8 cellular contexts compared by ENCODE assay signal in genomic region chr1:108214641-108215465, GRCh38. TPM values are rescaled to one million over a fixed set of nuclear protein-coding genes. Genes with fewer than 3 reads are reported as not detected.
DNase-seq lines count a peak whose midpoint lies in the region; ATAC-seq and TF ChIP-seq lines count a peak whose summit lies in the region.
"Not testable (repeated sequence)": the region's sequence is repeated elsewhere in the genome, so short reads cannot be mapped to it uniquely, and the experiment has no call there.

No MANE protein-coding gene starts in this region.

- DNase-seq in ELR (ENCODE audit: low read depth), result peak; percentile 57
- peak; percentile 55 for DNase-seq in GM23338 (ENCODE audit: low spot score)
- DNase-seq in adipocyte (ENCODE audit: low read depth), result peak; percentile 61
- DNase-seq in fibroblast of lung (ENCODE audit: low read depth in 2 of 2), result peak in 1 of 2 donors; percentile 23
- DNase-seq in midbrain (lab: John Stamatoyannopoulos, UW), result peak; percentile 12
- DNase-seq in upper lobe of right lung, result not testable (repeated sequence)

- intact Hi-C loops in upper lobe of right lung (cut with DNase I), result not testable (repeated sequence)

- not testable (repeated sequence) for H3K4me1 ChIP-seq in GM23338 (ENCODE audit: insufficient read depth); OCI-LY1 (ENCODE audit: insufficient read depth, low read length, severe bottlenecking); adipocyte (ENCODE audit: control insufficient read depth, insufficient read depth, low read length); fibroblast of lung (ENCODE audit: control insufficient read depth, extremely low read depth, insufficient read depth, low read length); upper lobe of right lung
- H3K4me1 ChIP-seq in Loucy (ENCODE audit: insufficient read depth, low read length, poor library complexity, severe bottlenecking), result peaks cover 12% of the 10 kb centered on the region

- H3K4me3 Mint-ChIP-seq in GM23338, result not testable (repeated sequence)

- H3K36me3 ChIP-seq in GM23338 (ENCODE audit: insufficient read depth); Loucy (ENCODE audit: insufficient read depth, low read length); OCI-LY1 (ENCODE audit: insufficient read depth, low read length); adipocyte (ENCODE audit: control insufficient read depth, insufficient read depth, low read length, severe bottlenecking); fibroblast of lung (ENCODE audit: control insufficient read depth, insufficient read depth, low read length); upper lobe of right lung: not testable (repeated sequence)

- not testable (repeated sequence) for H3K27ac ChIP-seq in GM23338 (ENCODE audit: low read depth); OCI-LY1 (ENCODE audit: low read depth, low read length, poor library complexity, severe bottlenecking); fibroblast of lung (ENCODE audit: insufficient read depth, low read length); upper lobe of right lung

- H3K79me2 ChIP-seq in GM23338 (replicated peaks; ENCODE audit: insufficient read depth); Loucy (ENCODE audit: insufficient read depth, low read length); OCI-LY1 (ENCODE audit: insufficient read depth, low read length); fibroblast of lung (ENCODE audit: control insufficient read depth, insufficient read depth, low read length): not testable (repeated sequence)

- not testable (repeated sequence) for H3K27ac Mint-ChIP-seq in GM23338

- not testable (repeated sequence) for H3K9me3 Mint-ChIP-seq in GM23338

- not testable (repeated sequence) for H2AFZ ChIP-seq in GM23338; Loucy (ENCODE audit: low read length); OCI-LY1 (ENCODE audit: low read length); fibroblast of lung (ENCODE audit: low read length)

- H4K20me1 ChIP-seq in GM23338 (replicated peaks; ENCODE audit: insufficient read depth); Loucy (ENCODE audit: insufficient read depth, low read length, poor library complexity, severe bottlenecking); OCI-LY1 (ENCODE audit: insufficient read depth, low read length); fibroblast of lung (ENCODE audit: control insufficient read depth, extremely low read depth, insufficient read depth, low read length): not testable (repeated sequence)

- H3K9me3 ChIP-seq in Loucy (ENCODE audit: insufficient read depth, low read depth, low read length); OCI-LY1 (ENCODE audit: low read length); adipocyte (ENCODE audit: control insufficient read depth, low read length); fibroblast of lung (ENCODE audit: control insufficient read depth, insufficient read depth, low read depth, low read length); upper lobe of right lung: not testable (repeated sequence)

- not testable (repeated sequence) for H3K27me3 ChIP-seq in GM23338 (ENCODE audit: insufficient read depth); Loucy (ENCODE audit: insufficient read depth, low read length, poor library complexity, severe bottlenecking); OCI-LY1 (ENCODE audit: insufficient read depth, low read length); adipocyte (replicated peaks; ENCODE audit: control insufficient read depth, insufficient read depth, low read length); upper lobe of right lung
- H3K27me3 ChIP-seq in fibroblast of lung (ENCODE audit: control insufficient read depth, insufficient read depth, low read length), result peaks cover 13% of the 10 kb centered on the region

- not testable (repeated sequence) for H3K9me2 ChIP-seq in GM23338 (ENCODE audit: insufficient read depth); Loucy (replicated peaks; ENCODE audit: low read depth, low read length); OCI-LY1 (ENCODE audit: low read depth, low read length)

- not testable (repeated sequence) for ATAC-seq in GM23338
- peak; percentile 79 for ATAC-seq in upper lobe of right lung

- H3K4me2 ChIP-seq in GM23338; Loucy (ENCODE audit: low read depth, low read length, poor library complexity, severe bottlenecking); OCI-LY1 (ENCODE audit: low read length); fibroblast of lung (ENCODE audit: extremely low read depth, insufficient read depth, low read length): not testable (repeated sequence)

- H3K27me3 Mint-ChIP-seq in GM23338 (ENCODE audit: insufficient read depth, low read depth, poor library complexity), result not testable (repeated sequence)

- not testable (repeated sequence) for H3K9ac ChIP-seq in Loucy (ENCODE audit: low read depth, low read length, poor library complexity, severe bottlenecking); OCI-LY1 (ENCODE audit: low read length); adipocyte (ENCODE audit: low read length); fibroblast of lung (ENCODE audit: insufficient read depth, low read length)

- TF ChIP-seq CTCF in GM23338 (conservative IDR thresholded peaks at IDR 0.05; ENCODE audit: low read depth in 2 of 2), result peak; percentile 62 to 63
- TF ChIP-seq CTCF in Loucy (conservative IDR thresholded peaks at IDR 0.05; ENCODE audit: low read length), result peak; percentile 59
- TF ChIP-seq CTCF in OCI-LY1 (IDR thresholded peaks at IDR 0.05; ENCODE audit: low read length), result peak; percentile 47
- peak; percentile 35 to 39 for TF ChIP-seq CTCF in fibroblast of lung (conservative IDR thresholded peaks at IDR 0.05 in 1 of 2, IDR thresholded peaks at IDR 0.05 in 1 of 2; ENCODE audit: low read depth in 1 of 2, low read length in 2 of 2)
- TF ChIP-seq CTCF in upper lobe of right lung (IDR thresholded peaks at IDR 0.05), result peak; percentile 67

- not testable (repeated sequence) for H3K4me1 Mint-ChIP-seq in GM23338

- H3K4me3 ChIP-seq in GM23338; Loucy (ENCODE audit: low read length, poor library complexity, severe bottlenecking); OCI-LY1 (ENCODE audit: low read depth, low read length, poor library complexity, severe bottlenecking); adipocyte (ENCODE audit: low read length); fibroblast of lung (replicated peaks in 1 of 4; ENCODE audit: control extremely low read depth in 1 of 4, insufficient read depth in 1 of 4, low read depth in 3 of 4, low read length in 4 of 4); upper lobe of right lung: not testable (repeated sequence)

- not testable (repeated sequence) for H3K36me3 Mint-ChIP-seq in GM23338 (ENCODE audit: low read depth)

- not testable (repeated sequence) for H3F3A ChIP-seq in GM23338 (replicated peaks; ENCODE audit: low read depth); Loucy (ENCODE audit: low read depth); OCI-LY1 (ENCODE audit: insufficient read depth, low read length)

RNA-seq across cellular contexts. Expression of gene SLC25A24, which starts 14.7 kb away (rescaled TPM):
- 46.0 and 58.9 TPM in 2 replicates for total RNA-seq in GM23338 (2014; rRNA removed; shearing (Covaris generic))
- 15.9 and 17.4 TPM in 2 replicates for polyA plus RNA-seq in GM23338 (2016; fragmentation: Nextera tagmentation; extraction: Ambion mirVana)
- 44.4 and 51.2 TPM in 2 replicates for total RNA-seq in fibroblast of lung
- polyA plus RNA-seq in fibroblast of lung, result 51.1 and 51.6 TPM in 2 replicates
- polyA plus RNA-seq in fibroblast of lung (2012), result 32.9 and 33.7 TPM in 2 replicates
- polyA minus RNA-seq in fibroblast of lung (ENCODE audit: low replicate concordance), result 5.8 and 11.9 TPM in 2 replicates
- total RNA-seq in upper lobe of right lung, result 46.6 TPM

RNA-seq across cellular contexts. Expression of gene NBPF4, which starts 29.0 kb away (rescaled TPM):
- total RNA-seq in GM23338 (2014; rRNA removed; shearing (Covaris generic)), result not detected in 2 replicates
- not detected in 2 replicates for polyA plus RNA-seq in GM23338 (2016; fragmentation: Nextera tagmentation; extraction: Ambion mirVana)
- total RNA-seq in fibroblast of lung, result not detected in 2 replicates
- not detected in 2 replicates for polyA plus RNA-seq in fibroblast of lung
- polyA plus RNA-seq in fibroblast of lung (2012), result not detected in 2 replicates
- not detected in 2 replicates for polyA minus RNA-seq in fibroblast of lung (ENCODE audit: low replicate concordance)
- total RNA-seq in upper lobe of right lung, result not detected
